Comparison of ENCODE assay signal across 15 cellular contexts in the genomic region with DNA sequence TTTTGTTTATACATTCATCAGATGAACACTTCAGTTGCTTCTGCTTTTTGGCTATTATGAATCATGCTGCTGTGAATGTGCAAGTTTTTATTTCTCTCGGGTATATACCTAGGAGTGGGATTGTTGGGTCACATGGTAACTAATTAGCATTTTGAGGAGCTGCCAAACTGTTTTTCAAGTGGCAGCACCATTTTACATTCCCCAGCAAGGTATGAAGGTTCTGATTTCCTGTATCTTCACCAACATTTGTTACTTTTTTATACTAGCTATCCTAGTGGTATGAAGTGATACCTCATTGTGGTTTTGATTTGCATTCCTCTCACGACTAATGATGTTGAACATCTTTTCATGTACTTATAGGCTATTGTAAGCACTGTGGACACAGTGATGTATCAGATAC. TPM values are rescaled to one million over a fixed set of nuclear protein-coding genes. Genes with fewer than 3 reads are reported as not detected.
DNase-seq lines count a peak whose midpoint lies in the region; ATAC-seq, FAIRE-seq and TF ChIP-seq lines count a peak whose summit lies in the region.
"Had no signal": no experiment of that assay in that cellular context is flagged by ENCODE, and none has a peak within 500 bp of the region (broad histone marks: within the 10 kb centered on the region; RNA-seq: fewer than 3 reads in every experiment).

No MANE protein-coding gene starts in this region.

- TF ChIP-seq CTCF in heart left ventricle (IDR thresholded peaks at IDR 0.05) = no peak

- no peak for TF ChIP-seq POLR2A in GM12891 (IDR thresholded peaks at IDR 0.05; ENCODE audit: low read depth, low read length)
- no peak for TF ChIP-seq POLR2A in heart left ventricle (IDR thresholded peaks at IDR 0.05)

- 81 to 86% (median 84%) methylated on average over 2 of the region's 2 CpGs for WGBS in heart left ventricle, 4 donors

- H3K36me3 ChIP-seq in heart left ventricle = peaks cover 0 to 100% (median 91%) of the 10 kb centered on the region in 9 donors

- peak; percentile 67 for ATAC-seq in GM19395 (IDR thresholded peaks at IDR 0.05; ENCODE audit: unreplicated experiment)
- ATAC-seq in heart left ventricle = no peak
- ATAC-seq: lower lobe of right lung had no signal

- no peaks in the 10 kb centered on the region for H3K9me3 ChIP-seq in heart left ventricle
- H3K9me3 ChIP-seq: lower lobe of right lung had no signal

- intact Hi-C loops in heart left ventricle (cut with DNase I) = no loop called here

- FAIRE-seq in GM12891 (lab: Jason Lieb, UNC) = peak; percentile 82

- no peak overlapping the region for H3K4me3 ChIP-seq in Jurkat, Clone E6-1 (ENCODE audit: low read length)
- no peak overlapping the region for H3K4me3 ChIP-seq in heart left ventricle
- H3K4me3 ChIP-seq: lower lobe of right lung had no signal

- no peaks in the 10 kb centered on the region for H3K27me3 ChIP-seq in heart left ventricle

- DNase-seq in GM12891 (ENCODE audit: insufficient read length, low spot score) (no peak), fibroblast of peridontal ligament (ENCODE audit: extremely low read depth) (peak; percentile 23), heart left ventricle (no peak), DMS153 treated with DMSO at 0.1 percent for 48 hours (lab: John Stamatoyannopoulos, UW; ENCODE audit: unreplicated experiment) (no peak), mesenteric fat pad (ENCODE audit: low spot score) (no peak), UCSD-AML1 (lab: John Stamatoyannopoulos, UW; ENCODE audit: unreplicated experiment) (no peak)
- DNase-seq in Jurkat, Clone E6-1 (ENCODE audit: low read depth, low spot score) = peak; percentile 28
- DNase-seq: activated CD4-positive, alpha-beta T cell treated with anti-CD3 and anti-CD28 coated beads, Interleukin-2, amount 10 ng/mL, durations not matched to agents 7 days and 5 days; activated naive CD4-positive, alpha-beta T cell treated with anti-CD3 and anti-CD28 coated beads, Interleukin-2, amount 10 ng/mL, durations not matched to agents 7 days and 5 days; CD8-positive, alpha-beta memory T cell; lower lobe of right lung; NCI-H774; occipital lobe; stimulated activated CD4-positive, alpha-beta T cell treated with anti-CD3 and anti-CD28 coated beads, Interleukin-15, amount 100 ng/mL, for 24 hours had no signal

- H3K27ac ChIP-seq in heart left ventricle = no peak overlapping the region
- H3K27ac ChIP-seq: lower lobe of right lung had no signal

- H3K4me1 ChIP-seq in heart left ventricle = no peaks in the 10 kb centered on the region
- H3K4me1 ChIP-seq: lower lobe of right lung had no signal

TF ChIP-seq in GM12891, 5 proteins besides CTCF, POLR2A, EP300 and RAD21:
- TF ChIP-seq POLR2AphosphoS5 (IDR thresholded peaks at IDR 0.05; ENCODE audit: low read depth, low read length) (no peak), TAF1 (IDR thresholded peaks at IDR 0.05; ENCODE audit: low read depth, low read length) (no peak), POU2F2 (IDR thresholded peaks at IDR 0.05; ENCODE audit: low read depth, low read length) (no peak), PAX5 (IDR thresholded peaks at IDR 0.05; ENCODE audit: insufficient read depth, low read length, severe bottlenecking) (no peak), SPI1 (IDR thresholded peaks at IDR 0.05; ENCODE audit: low read depth, low read length) (no peak)

RNA-seq across cellular contexts. Expression of a gene that starts 53.9 kb away (rescaled TPM):
- polyA plus RNA-seq in GM12891 (2012; ENCODE audit: low read depth, missing spikeins) = 48.4 TPM
- 97.4 TPM for polyA plus RNA-seq in Jurkat, Clone E6-1 (2012; ENCODE audit: insufficient read depth, insufficient read length)
- total RNA-seq in heart left ventricle (10 to 100 TPM; 66.7 to 92.9 (median 74.0) TPM), mesenteric fat pad (73.6 TPM)
- 100 to 1,000 TPM in 1 of 2 donors, 10 to 100 TPM in 1; 51.5 to 105 TPM for polyA plus RNA-seq in heart left ventricle

Comparison
In these comparisons a context has a peak if more than half of its experiments do, and no peak if none do; other contexts are left out.
1. DNase-seq: peak in Jurkat, Clone E6-1 (single experiment) and fibroblast of peridontal ligament (single experiment); none in GM12891 (single experiment), heart left ventricle (0 of 5), DMS153 treated with DMSO at 0.1 percent for 48 hours (single experiment), mesenteric fat pad (single experiment) and UCSD-AML1 (single experiment).